ENCODE assay signal across 18 cellular contexts in the genomic region with DNA sequence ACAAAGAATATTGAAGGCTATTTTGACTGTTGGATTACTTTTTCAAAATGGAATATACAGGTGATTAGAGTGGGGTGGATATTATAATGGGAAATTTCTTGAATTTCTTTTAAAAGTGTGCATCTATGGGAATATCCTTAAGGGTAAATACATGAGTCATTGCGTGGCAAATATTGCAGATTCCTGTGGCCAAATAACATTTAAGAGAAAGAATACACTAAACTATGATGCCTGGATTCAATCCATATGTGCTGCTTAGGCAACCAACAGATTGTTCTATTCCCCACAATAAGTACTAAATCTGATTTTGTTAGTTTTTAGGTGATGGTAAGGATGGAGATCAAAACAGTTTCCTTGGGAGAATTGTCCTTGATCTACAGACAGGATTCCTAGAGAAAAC.
DNase-seq lines count a peak whose midpoint lies in the region; ATAC-seq, FAIRE-seq and TF ChIP-seq lines count a peak whose summit lies in the region.
"Had no signal": no experiment of that assay in that cellular context is flagged by ENCODE, and none has a peak within 500 bp of the region (broad histone marks: within the 10 kb centered on the region; RNA-seq: fewer than 3 reads in every experiment).

No MANE protein-coding gene starts in this region.

- H2AFZ ChIP-seq in Karpas-422 (ENCODE audit: low read length) = no peak overlapping the region

- H3K9me2 ChIP-seq in Karpas-422 (replicated peaks; ENCODE audit: insufficient read depth, low read length) = no peaks in the 10 kb centered on the region

- H3K9me3 ChIP-seq in Karpas-422 (ENCODE audit: low read length) = no peaks in the 10 kb centered on the region
- H3K9me3 ChIP-seq: tibial artery had no signal

- H3K36me3 ChIP-seq in Karpas-422 (ENCODE audit: insufficient read depth, low read length) = no peaks in the 10 kb centered on the region
- H3K36me3 ChIP-seq: tibial artery had no signal

- DNase-seq in AG09309 (ENCODE audit: low read depth) (peak; percentile 76), HTR-8/SVneo (ENCODE audit: insufficient read length, low spot score) (peak; percentile 29), astrocyte of the hippocampus (ENCODE audit: low read depth, low spot score) (peak; percentile 71), glomerular visceral epithelial cell (ENCODE audit: extremely low spot score) (peak; percentile 31), Karpas-422 (no peak), KBM-7 (no peak)
- DNase-seq: activated CD8-positive, alpha-beta T cell treated with anti-CD3 and anti-CD28 coated beads for 36 hours; endodermal cell; H7; left cardiac atrium; NCI-H2107; NK-92 treated with Interleukin-12 subunit alpha and Interleukin-12 subunit beta, amount 100 ng/mL, for 24 hours; SHP77; tibial artery had no signal

- no peak overlapping the region for H3K27ac ChIP-seq in Karpas-422 (ENCODE audit: low read length)
- H3K27ac ChIP-seq: C4-2B, HL-60 had no signal

- TF ChIP-seq CTCF in AG09309 (IDR thresholded peaks at IDR 0.05; ENCODE audit: control insufficient read depth, insufficient read depth, low read depth, low read length, missing control alignments) = no peak

- H3K4me2 ChIP-seq in Karpas-422 (ENCODE audit: low read depth, low read length, poor library complexity, severe bottlenecking) = no peak overlapping the region

- no peak overlapping the region for H3K4me3 ChIP-seq in AG09309 (ENCODE audit: control insufficient read depth, low read depth, low read length)
- no peak overlapping the region for H3K4me3 ChIP-seq in Karpas-422 (ENCODE audit: low read length)
- H3K4me3 ChIP-seq: tibial artery had no signal

- in situ Hi-C loops in KBM-7 (cut with MboI; ENCODE audit: low pct_unique_long_range_greater_than_20kb, low sequenced_read_pairs) = no loop called here

- H3K27me3 ChIP-seq in Karpas-422 (ENCODE audit: low read length) = no peaks in the 10 kb centered on the region
- H3K27me3 ChIP-seq: tibial artery had no signal

- H3K4me1 ChIP-seq in Karpas-422 (ENCODE audit: low read length) = no peaks in the 10 kb centered on the region
- H3K4me1 ChIP-seq: tibial artery had no signal

- ATAC-seq in GM18502 (IDR thresholded peaks at IDR 0.05; ENCODE audit: poor library complexity, unreplicated experiment) = no peak
- no peak for ATAC-seq in HG02759 (IDR thresholded peaks at IDR 0.05; ENCODE audit: unreplicated experiment)
- ATAC-seq: activated CD8-positive, alpha-beta T cell treated with anti-CD3 and anti-CD28 coated beads for 36 hours; left cardiac atrium had no signal

- no peaks in the 10 kb centered on the region for H4K20me1 ChIP-seq in Karpas-422 (ENCODE audit: insufficient read depth, low read depth, low read length)

- no peaks in the 10 kb centered on the region for H3K79me2 ChIP-seq in Karpas-422 (ENCODE audit: low read length)

- FAIRE-seq in HTR-8/SVneo (lab: Jason Lieb, UNC) = no peak

- H3K9ac ChIP-seq in Karpas-422 (ENCODE audit: low read length) = no peak overlapping the region

Comparison
In these comparisons a context has a peak if more than half of its experiments do, and no peak if none do; other contexts are left out.
1. DNase-seq: peak in AG09309 (single experiment), HTR-8/SVneo (single experiment), astrocyte of the hippocampus (single experiment) and glomerular visceral epithelial cell (single experiment); none in Karpas-422 (single experiment) and KBM-7 (single experiment).